14 cellular contexts compared by ENCODE assay signal in the genomic region with DNA sequence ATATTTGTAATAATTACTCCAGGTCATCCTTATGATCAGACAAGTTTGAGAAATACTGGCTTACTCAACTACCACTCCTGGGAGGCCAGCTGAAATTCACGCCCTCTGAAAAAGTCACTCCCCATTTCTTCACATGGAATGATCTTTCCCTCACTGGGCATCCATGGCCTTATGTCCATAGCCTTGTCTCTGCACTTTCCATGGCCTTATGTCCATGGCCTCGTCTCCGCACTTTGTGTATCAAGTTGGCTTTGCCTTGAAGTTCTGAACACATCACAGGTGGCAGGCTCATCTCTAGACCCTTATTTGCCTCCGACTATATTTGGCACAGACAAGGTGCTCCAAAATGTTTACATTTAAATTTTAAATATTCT. TPM values are rescaled to one million over a fixed set of nuclear protein-coding genes. Genes with fewer than 3 reads are reported as not detected.
DNase-seq lines count a peak whose midpoint lies in the region; ATAC-seq and TF ChIP-seq lines count a peak whose summit lies in the region.
"Had no signal": no experiment of that assay in that cellular context is flagged by ENCODE, and none has a peak within 500 bp of the region (broad histone marks: within the 10 kb centered on the region; RNA-seq: fewer than 3 reads in every experiment).

No MANE protein-coding gene starts in this region.

- ATAC-seq in stimulated activated memory B cell treated with anti-CD40 and anti-IgM and Interleukin-4, amounts not matched to agents 10 μg/mL and 1 μg/mL and 100 μg/mL, for 72 hours: no peak
- no peak for ATAC-seq in left colon

- H3K27ac ChIP-seq in AG04450 (ENCODE audit: low read depth, low read length): peak overlapping the region; percentile 23
- peak overlapping the region; percentile 66 to 76 for H3K27ac ChIP-seq in coronary artery
- H3K27ac ChIP-seq in muscle layer of duodenum (ENCODE audit: low read length): peak overlapping the region; percentile 76
- peak overlapping the region; percentile 81 for H3K27ac ChIP-seq in subcutaneous abdominal adipose tissue (ENCODE audit: low read depth, low read length)
- H3K27ac ChIP-seq: C4-2B, RWPE1 had no signal

- no peaks in the 10 kb centered on the region for H3K4me1 Mint-ChIP-seq in stimulated activated memory B cell treated with anti-CD40 and anti-IgM and Interleukin-4, amounts not matched to agents 10 μg/mL and 1 μg/mL and 100 μg/mL, for 72 hours
- H3K4me1 Mint-ChIP-seq: CD8-positive, alpha-beta memory T cell had no signal

- DNase-seq in AG04450 (ENCODE audit: low read depth, low spot score) (no peak), coronary artery (ENCODE audit: low spot score) (no peak), left colon (no peak), HuH-7 (ENCODE audit: low spot score) (no peak)
- DNase-seq in activated CD4-positive, alpha-beta T cell treated with anti-CD3 and anti-CD28 coated beads for 1 hour: no peak
- DNase-seq: NCI-H1048, NCI-H1417 treated with DMSO at 0.1 percent for 48 hours, NCI-H510A had no signal

- TF ChIP-seq CTCF in AG04450 (IDR thresholded peaks at IDR 0.05; ENCODE audit: low read depth, low read length) (no peak), coronary artery (IDR thresholded peaks at IDR 0.05) (no peak)

- H3K4me1 ChIP-seq in muscle layer of duodenum (ENCODE audit: control insufficient read depth in 1 of 2, insufficient read depth in 2 of 2, low read length in 2 of 2) (peaks cover 0 to 22% of the 10 kb centered on the region in 2 donors), subcutaneous abdominal adipose tissue (ENCODE audit: control insufficient read depth in 5 of 5, insufficient read depth in 5 of 5, low read length in 5 of 5) (peaks cover 3 to 60% (median 36%) of the 10 kb centered on the region in 5 donors)

- H3K4me3 ChIP-seq in AG04450 (ENCODE audit: low read depth, low read length) (no peak overlapping the region), coronary artery (no peak overlapping the region), muscle layer of duodenum (ENCODE audit: low read depth in 1 of 2, low read length in 2 of 2) (no peak overlapping the region), subcutaneous abdominal adipose tissue (ENCODE audit: low read depth in 1 of 5, low read length in 5 of 5) (no peak overlapping the region)

- no peaks in the 10 kb centered on the region for H3K9me3 ChIP-seq in AG04450 (ENCODE audit: control insufficient read depth, insufficient read depth, low read length)
- H3K9me3 ChIP-seq in muscle layer of duodenum (ENCODE audit: control insufficient read depth in 1 of 2, low read length in 2 of 2): no peaks in the 10 kb centered on the region
- H3K9me3 ChIP-seq in subcutaneous abdominal adipose tissue (ENCODE audit: control insufficient read depth in 5 of 5, low read length in 5 of 5): no peaks in the 10 kb centered on the region

- POLR2A ChIA-PET in AG04450 (lab: Yijun Ruan, JAX): no interaction called here

- H3K27me3 Mint-ChIP-seq in stimulated activated memory B cell treated with anti-CD40 and anti-IgM and Interleukin-4, amounts not matched to agents 10 μg/mL and 1 μg/mL and 100 μg/mL, for 72 hours: no peaks in the 10 kb centered on the region

- no peaks in the 10 kb centered on the region for H3K36me3 Mint-ChIP-seq in stimulated activated memory B cell treated with anti-CD40 and anti-IgM and Interleukin-4, amounts not matched to agents 10 μg/mL and 1 μg/mL and 100 μg/mL, for 72 hours
- H3K36me3 Mint-ChIP-seq: CD8-positive, alpha-beta memory T cell had no signal

- intact Hi-C loops in left colon (cut with DNase I, micrococcal nuclease): no loop called here

- H3K9me3 Mint-ChIP-seq in stimulated activated memory B cell treated with anti-CD40 and anti-IgM and Interleukin-4, amounts not matched to agents 10 μg/mL and 1 μg/mL and 100 μg/mL, for 72 hours: no peaks in the 10 kb centered on the region
- H3K9me3 Mint-ChIP-seq: CD8-positive, alpha-beta memory T cell had no signal

- H3K27me3 ChIP-seq in AG04450 (ENCODE audit: control insufficient read depth, insufficient read depth, low read length): no peaks in the 10 kb centered on the region
- H3K27me3 ChIP-seq in muscle layer of duodenum (ENCODE audit: low read depth, low read length): no peaks in the 10 kb centered on the region
- H3K27me3 ChIP-seq in subcutaneous abdominal adipose tissue (ENCODE audit: control insufficient read depth in 5 of 5, insufficient read depth in 4 of 5, low read length in 5 of 5): no peaks in the 10 kb centered on the region

- H3K9ac ChIP-seq in subcutaneous abdominal adipose tissue (ENCODE audit: low read length in 5 of 5): no peak overlapping the region

- H3K4me3 Mint-ChIP-seq in stimulated activated memory B cell treated with anti-CD40 and anti-IgM and Interleukin-4, amounts not matched to agents 10 μg/mL and 1 μg/mL and 100 μg/mL, for 72 hours: no peak overlapping the region
- H3K4me3 Mint-ChIP-seq: CD8-positive, alpha-beta memory T cell had no signal

- H3K36me3 ChIP-seq in muscle layer of duodenum (ENCODE audit: control insufficient read depth in 1 of 2, insufficient read depth in 2 of 2, low read length in 2 of 2): peaks cover 10 to 17% of the 10 kb centered on the region in 2 donors
- peaks cover 4 to 66% (median 38%) of the 10 kb centered on the region in 5 donors for H3K36me3 ChIP-seq in subcutaneous abdominal adipose tissue (ENCODE audit: control insufficient read depth in 5 of 5, insufficient read depth in 5 of 5, low read length in 5 of 5)

- no peak overlapping the region for H3K27ac Mint-ChIP-seq in stimulated activated memory B cell treated with anti-CD40 and anti-IgM and Interleukin-4, amounts not matched to agents 10 μg/mL and 1 μg/mL and 100 μg/mL, for 72 hours
- H3K27ac Mint-ChIP-seq: CD8-positive, alpha-beta memory T cell had no signal

- CTCF ChIA-PET in AG04450 (lab: Charles Lee): interaction anchor here (0.9 to 5.5 kb wide), 27 partner anchors 9 to 390 kb away, joined by 3 to 112 read pairs (median 6); a partner anchor contains a TSS

RNA-seq across cellular contexts. Expression of a gene that starts 58.1 kb away (rescaled TPM):
- 30.3 and 43.5 TPM in 2 replicates for polyA plus RNA-seq in AG04450 (2011; rRNA removed)
- polyA minus RNA-seq in AG04450 (2011; rRNA and poly(A)+ RNA removed): 15.4 and 40.1 TPM in 2 replicates
- 10 to 100 TPM; 60.8 to 63.5 TPM for total RNA-seq in left colon

Comparison
In these comparisons a context has a peak if more than half of its experiments do, and no peak if none do; other contexts are left out.
1. H3K27ac ChIP-seq: peak in every context shown above with its lines; median percentile 81 in subcutaneous abdominal adipose tissue; 76 in muscle layer of duodenum; 71 in coronary artery; 23 in AG04450.